Comparison of ENCODE assay signal across 25 cellular contexts in genomic region chr2:128039535-128039934, GRCh38.
"Had no signal": no experiment of that assay in that cellular context is flagged by ENCODE, and none has a peak within 500 bp of the region (broad histone marks: within the 10 kb centered on the region; RNA-seq: fewer than 3 reads in every experiment).

No MANE protein-coding gene starts in this region.

- H3K4me3 ChIP-seq: left lung, lower lobe of right lung, ovary, right atrium auricular region, skin epidermis, spleen, suprapubic skin, thoracic aorta, tibial artery, upper lobe of left lung, vagina had no signal

- H3K36me3 ChIP-seq: left lung, lower lobe of right lung, ovary, right atrium auricular region, spleen, suprapubic skin, thoracic aorta, tibial artery, upper lobe of left lung, vagina had no signal

- H3K27ac Mint-ChIP-seq: naive thymus-derived CD8-positive, alpha-beta T cell; nephron; progenitor cell of endocrine pancreas; stimulated activated effector memory CD8-positive, alpha-beta T cell treated with anti-CD3 and anti-CD28 coated beads, Interleukin-12 subunit alpha, Interleukin-12 subunit beta, amount 100 ng/mL, for 72 hours; stimulated activated naive CD8-positive, alpha-beta T cell treated with anti-CD3 and anti-CD28 coated beads, Interleukin-15, Interleukin-2, amounts not matched to agents 100 ng/mL and 50 ng/mL, for 24 hours had no signal

- H3K4me3 Mint-ChIP-seq: naive thymus-derived CD8-positive, alpha-beta T cell; nephron; neural crest cell; stimulated activated effector memory CD8-positive, alpha-beta T cell treated with anti-CD3 and anti-CD28 coated beads, Interleukin-12 subunit alpha, Interleukin-12 subunit beta, amount 100 ng/mL, for 72 hours; stimulated activated naive CD8-positive, alpha-beta T cell treated with anti-CD3 and anti-CD28 coated beads, Interleukin-15, Interleukin-2, amounts not matched to agents 100 ng/mL and 50 ng/mL, for 24 hours had no signal

- H3K36me3 Mint-ChIP-seq: stimulated activated effector memory CD8-positive, alpha-beta T cell treated with anti-CD3 and anti-CD28 coated beads, Interleukin-12 subunit alpha, Interleukin-12 subunit beta, amount 100 ng/mL, for 72 hours had no signal

- H3K27me3 ChIP-seq: left lung, ovary, right atrium auricular region, suprapubic skin, tibial artery, upper lobe of left lung, vagina had no signal

- H3K4me1 Mint-ChIP-seq: nephron; neural crest cell; stimulated activated effector memory CD8-positive, alpha-beta T cell treated with anti-CD3 and anti-CD28 coated beads, Interleukin-12 subunit alpha, Interleukin-12 subunit beta, amount 100 ng/mL, for 72 hours had no signal

- DNase-seq: hippocampal formation; kidney; left colon; lower lobe of right lung; mammary epithelial cell; mesenchymal stem cell; naive thymus-derived CD8-positive, alpha-beta T cell; ovary; spleen; stimulated activated CD4-positive, alpha-beta T cell treated with anti-CD3 and anti-CD28 coated beads, Interleukin-4, amount 100 ng/mL, for 24 hours; stimulated activated naive CD4-positive, alpha-beta T cell; tibial artery had no signal

- H3K4me1 ChIP-seq: left lung, lower lobe of right lung, right atrium auricular region, spleen, suprapubic skin, tibial artery, upper lobe of left lung, vagina had no signal

- H3K9me3 ChIP-seq: ovary had no signal

- H3K27ac ChIP-seq: left lung, lower lobe of right lung, ovary, right atrium auricular region, skin epidermis, spleen, suprapubic skin, thoracic aorta, tibial artery, upper lobe of left lung, vagina had no signal

- FAIRE-seq: kidney had no signal

- ATAC-seq: left colon; left lung; lower lobe of right lung; naive thymus-derived CD8-positive, alpha-beta T cell; sciatic nerve; stimulated activated effector memory CD8-positive, alpha-beta T cell treated with anti-CD3 and anti-CD28 coated beads, Interleukin-12 subunit alpha, Interleukin-12 subunit beta, amount 100 ng/mL, for 72 hours had no signal
